ENCODE assay signal across 18 cellular contexts in genomic region chr12:91604897-91605296, GRCh38.
DNase-seq lines count a peak whose midpoint lies in the region; ATAC-seq, FAIRE-seq and TF ChIP-seq lines count a peak whose summit lies in the region.
"Had no signal": no experiment of that assay in that cellular context is flagged by ENCODE, and none has a peak within 500 bp of the region (broad histone marks: within the 10 kb centered on the region; RNA-seq: fewer than 3 reads in every experiment).

No MANE protein-coding gene starts in this region.

- H3K27ac ChIP-seq in K562 (ENCODE audit: extremely low read depth, low read depth, low read length) (no peak overlapping the region), mesendoderm (ENCODE audit: low read depth, low read length) (no peak overlapping the region)
- H3K27ac ChIP-seq: A549, HL-60 had no signal

- H3K27me3 ChIP-seq in K562 (ENCODE audit: control insufficient read depth in 2 of 2, insufficient read depth in 2 of 2, low read length in 2 of 2), result no peaks in the 10 kb centered on the region
- no peaks in the 10 kb centered on the region for H3K27me3 ChIP-seq in mesendoderm (ENCODE audit: insufficient read depth, low read length, poor library complexity)

- POLR2A ChIA-PET in K562 (lab: Yijun Ruan, JAX), result interaction anchor here (2.5 kb wide), 1 partner anchor 10 kb away, joined by 5 read pairs; no protein-coding TSS in a partner anchor

- peaks cover 39% of the 10 kb centered on the region for H3K79me2 ChIP-seq in K562 (ENCODE audit: control insufficient read depth, insufficient read depth, low read length)
- no peaks in the 10 kb centered on the region for H3K79me2 ChIP-seq in mesendoderm (ENCODE audit: control insufficient read depth, insufficient read depth, low read length)

- no peak overlapping the region for H2BK120ac ChIP-seq in mesendoderm (ENCODE audit: low read depth, low read length)

- H2BK5ac ChIP-seq in mesendoderm (ENCODE audit: low read length), result no peak overlapping the region

- H3K4me2 ChIP-seq in K562 (ENCODE audit: insufficient read depth, low read length) (no peak overlapping the region), mesendoderm (ENCODE audit: low read length) (no peak overlapping the region)
- H3K4me2 ChIP-seq: A549 had no signal

- H3K4ac ChIP-seq in mesendoderm (ENCODE audit: low read depth, low read length), result no peak overlapping the region

- no peak overlapping the region for H3K4me3 ChIP-seq in K562
- no peak overlapping the region for H3K4me3 ChIP-seq in mesendoderm (ENCODE audit: low read length)
- H3K4me3 ChIP-seq: A549 had no signal

- intact Hi-C loops in K562 (cut with micrococcal nuclease), result no loop called here
- intact Hi-C loops in Right ventricle myocardium inferior (cut with DNase I), result no loop called here

- no peak for TF ChIP-seq EP300 in K562 (IDR thresholded peaks at IDR 0.05; ENCODE audit: low read length)

- H3K18ac ChIP-seq in mesendoderm (ENCODE audit: low read length), result no peak overlapping the region

- H3K9me3 ChIP-seq in K562 (replicated peaks; ENCODE audit: control insufficient read depth, insufficient read depth, low read depth, low read length), result no peaks in the 10 kb centered on the region; the same call in 1 of the 2 replicates
- H3K9me3 ChIP-seq: A549 had no signal

- H4K20me1 ChIP-seq in K562 (replicated peaks; ENCODE audit: control insufficient read depth, insufficient read depth, low read length), result no peaks in the 10 kb centered on the region; the same call in 1 of the 2 replicates

- H2AK5ac ChIP-seq in mesendoderm (ENCODE audit: low read length), result no peak overlapping the region

- no peaks in the 10 kb centered on the region for H3K79me1 ChIP-seq in mesendoderm (ENCODE audit: low read length)

- H2BK15ac ChIP-seq in mesendoderm (replicated peaks; ENCODE audit: low read depth), result no peak overlapping the region

- H3K36me3 ChIP-seq in K562 (ENCODE audit: control insufficient read depth, insufficient read depth, low read length) (peaks cover 3% of the 10 kb centered on the region; the same call in 2 of the 3 replicates), mesendoderm (ENCODE audit: control insufficient read depth, insufficient read depth, low read length) (no peaks in the 10 kb centered on the region)

- CTCF ChIA-PET in K562 (lab: Yijun Ruan, JAX; ENCODE audit: low intra/inter-chr PET ratio), result no interaction called here

- H4K8ac ChIP-seq in mesendoderm (ENCODE audit: low read depth, low read length), result no peak overlapping the region

- TF ChIP-seq RAD21 in K562 (CRISPR knock-in tag; conservative IDR thresholded peaks at IDR 0.05 in 1 of 2, IDR thresholded peaks at IDR 0.05 in 1 of 2), result no peak

- no peak overlapping the region for H3K23ac ChIP-seq in mesendoderm (ENCODE audit: low read length)

- H3K4me1 ChIP-seq in K562 (replicated peaks in 1 of 2; ENCODE audit: control insufficient read depth in 2 of 2, insufficient read depth in 2 of 2, low read length in 2 of 2) (no peaks in the 10 kb centered on the region), mesendoderm (ENCODE audit: control insufficient read depth, low read depth, low read length) (no peaks in the 10 kb centered on the region)
- H3K4me1 ChIP-seq: A549 had no signal

- FAIRE-seq in K562 (lab: Jason Lieb, UNC), result no peak

- TF ChIP-seq CTCF in K562 (IDR thresholded peaks at IDR 0.05 in 2 of 3, conservative IDR thresholded peaks at IDR 0.05 in 1 of 3; ENCODE audit: insufficient read depth in 2 of 3, low read depth in 1 of 3, low read length in 3 of 3), result no peak

- H3K56ac ChIP-seq in mesendoderm (ENCODE audit: low read length), result no peak overlapping the region

- no peak overlapping the region for H4K5ac ChIP-seq in mesendoderm (ENCODE audit: low read length)

- WGBS in K562 (ENCODE audit: insufficient coverage, low coverage, missing lambda C conversion rate), result 80% methylated on average over 6 of the region's 6 CpGs
- WGBS in mesendoderm (ENCODE audit: extremely low coverage, insufficient coverage, low lambda C conversion rate), result no CpG with 5 or more reads among the region's 6 CpGs

- peak; percentile 2 for DNase-seq in EL
- DNase-seq in LoVo (ENCODE audit: low spot score), result peak; percentile 15
- DNase-seq in K562 (ENCODE audit: extremely low read depth in 1 of 4, low spot score in 3 of 4), result no peak
- peak; percentile 10 for DNase-seq in mesendoderm
- DNase-seq in Right ventricle myocardium inferior (ENCODE audit: missing footprints), result no peak
- DNase-seq in stimulated activated CD4-positive, alpha-beta T cell treated with anti-CD3 and anti-CD28 coated beads, Interleukin-2, amount 100 ng/mL, for 24 hours, result no peak
- DNase-seq: C1 segment of cervical spinal cord; H7; KBM-7; NCI-H1092; NCI-H146; NK-92 treated with Interleukin-12 subunit alpha and Interleukin-12 subunit beta, amount 100 ng/mL, for 24 hours; OCI-M1; RPMI8226 had no signal

- no peak for TF ChIP-seq POLR2A in K562 (conservative IDR thresholded peaks at IDR 0.05)

- H2AFZ ChIP-seq in K562 (ENCODE audit: low read depth, low read length), result no peak overlapping the region

- BruUV-seq in K562 (replicated peaks; lab: Mats Ljungman, UMichigan), result no TSS peak

- no peak for ATAC-seq in K562
- no peak for ATAC-seq in GM21717 (IDR thresholded peaks at IDR 0.05; ENCODE audit: unreplicated experiment)
- ATAC-seq in Right ventricle myocardium inferior, result no peak
- no peak for ATAC-seq in HG03469 (IDR thresholded peaks at IDR 0.05; ENCODE audit: unreplicated experiment)
- ATAC-seq: A549 had no signal

- no peaks in the 10 kb centered on the region for H3K9me1 ChIP-seq in K562 (ENCODE audit: control insufficient read depth, insufficient read depth, low read length)

- H3K9ac ChIP-seq in K562 (ENCODE audit: insufficient read depth in 1 of 2, low read depth in 2 of 2, low read length in 2 of 2), result no peak overlapping the region
- H3K9ac ChIP-seq in mesendoderm (ENCODE audit: low read length), result no peak overlapping the region

- in situ Hi-C loops in K562 (cut with MboI), result no loop called here

TF ChIP-seq in K562, 482 proteins besides CTCF, POLR2A, EP300 and RAD21:
- no peak for TF ChIP-seq SRSF1 (IDR thresholded peaks at IDR 0.05; ENCODE audit: low read depth, low read length)
- no peak for TF ChIP-seq POLR2G (IDR thresholded peaks at IDR 0.05; ENCODE audit: low read depth, low read length)
- no peak for TF ChIP-seq KAT2B (IDR thresholded peaks at IDR 0.05; ENCODE audit: low read depth, low read length)
- peak; percentile 85 for TF ChIP-seq NFIC (IDR thresholded peaks at IDR 0.05)
- TF ChIP-seq TGIF2 (CRISPR knock-in tag; IDR thresholded peaks at IDR 0.05), result no peak

Comparison
In these comparisons a context has a peak if more than half of its experiments do, and no peak if none do; other contexts are left out.
1. DNase-seq: peak in EL (single experiment), LoVo (single experiment) and mesendoderm (single experiment); none in K562 (0 of 4), Right ventricle myocardium inferior (single experiment) and stimulated activated CD4-positive, alpha-beta T cell treated with anti-CD3 and anti-CD28 coated beads, Interleukin-2, amount 100 ng/mL, for 24 hours (0 of 2).